ENCODE assay signal across 23 cellular contexts in genomic region chr9:6711403-6711802, GRCh38. TPM values are rescaled to one million over a fixed set of nuclear protein-coding genes. Genes with fewer than 3 reads are reported as not detected.
DNase-seq lines count a peak whose midpoint lies in the region; ATAC-seq, FAIRE-seq and TF ChIP-seq lines count a peak whose summit lies in the region.
"Had no signal": no experiment of that assay in that cellular context is flagged by ENCODE, and none has a peak within 500 bp of the region (broad histone marks: within the 10 kb centered on the region; RNA-seq: fewer than 3 reads in every experiment).

No MANE protein-coding gene starts in this region.

- TF ChIP-seq EP300 in A549 (IDR thresholded peaks at IDR 0.05) = no peak

- peak overlapping the region; percentile 37 for H3K27ac Mint-ChIP-seq in activated B cell treated with CpG ODN at 0.5 μM for 24 hours
- H3K27ac Mint-ChIP-seq: CD4-positive, CD25-positive, alpha-beta regulatory T cell; H9; nephron progenitor cell; stimulated activated memory B cell treated with anti-CD40 and anti-IgM and Interleukin-4, amounts not matched to agents 10 μg/mL and 1 μg/mL and 100 μg/mL, for 72 hours had no signal

- CTCF ChIA-PET in A549 (lab: Yijun Ruan, JAX) (interaction anchor here (1.4 kb wide), 1 partner anchor 86 kb away, joined by 3 read pairs; no protein-coding TSS in a partner anchor), activated B cell treated with CpG ODN at 0.5 μM for 24 hours (lab: Charles Lee) (no interaction called here)

- no peak overlapping the region for H3K4me3 Mint-ChIP-seq in activated B cell treated with CpG ODN at 0.5 μM for 24 hours
- H3K4me3 Mint-ChIP-seq: H9; nephron progenitor cell; stimulated activated memory B cell treated with anti-CD40 and anti-IgM and Interleukin-4, amounts not matched to agents 10 μg/mL and 1 μg/mL and 100 μg/mL, for 72 hours had no signal

- TF ChIP-seq RAD21 in A549 (conservative IDR thresholded peaks at IDR 0.05 in 1 of 2, IDR thresholded peaks at IDR 0.05 in 1 of 2) = no peak

- FAIRE-seq in A549 (lab: Jason Lieb, UNC) = no peak

- DNase-seq in A549 (ENCODE audit: low read depth in 1 of 2, low spot score in 1 of 2) (no peak), H4 (ENCODE audit: low spot score) (peak; percentile 32), activated B cell treated with CpG ODN at 0.5 μM for 24 hours (no peak), fibroblast of peridontal ligament (ENCODE audit: extremely low read depth) (peak; percentile 34), NCI-H146 (lab: John Stamatoyannopoulos, UW) (no peak), activated gamma-delta T cell treated with Interleukin-2 at 50 U/mL for 16 hours (no peak)
- DNase-seq: activated CD4-positive, alpha-beta T cell treated with anti-CD3 and anti-CD28 coated beads, Interleukin-2, amount 50 U/mL, for 1 hour; activated CD8-positive, alpha-beta memory T cell treated with anti-CD3 and anti-CD28 coated beads, Interleukin-2, amount 50 U/mL, for 4 hours; CD4-positive, CD25-positive, alpha-beta regulatory T cell; central memory CD4-positive, alpha-beta T cell; dorsolateral prefrontal cortex; H9; NCI-H1417; NCI-H774; nephron progenitor cell; posterior cingulate gyrus; Right ventricle myocardium superior; stimulated activated CD4-positive, alpha-beta T cell treated with anti-CD3 and anti-CD28 coated beads, Interleukin-1b, Interleukin-23, amount 100 ng/mL, for 48 hours; T-helper 1 cell; testis had no signal

- H3K9me3 ChIP-seq in A549 = no peaks in the 10 kb centered on the region
- H3K9me3 ChIP-seq: testis had no signal

- H3K36me3 Mint-ChIP-seq in activated B cell treated with CpG ODN at 0.5 μM for 24 hours (ENCODE audit: low read depth) = peaks cover 2% of the 10 kb centered on the region
- H3K36me3 Mint-ChIP-seq: CD4-positive, CD25-positive, alpha-beta regulatory T cell had no signal

- H3K4me2 ChIP-seq in A549 = no peak overlapping the region

- no peak overlapping the region for H3K4me3 ChIP-seq in A549
- H3K4me3 ChIP-seq: dorsolateral prefrontal cortex, testis had no signal

- TF ChIP-seq CTCF in A549 (IDR thresholded peaks at IDR 0.05) = no peak
- TF ChIP-seq CTCF in activated B cell treated with CpG ODN at 0.5 μM for 24 hours (IDR thresholded peaks at IDR 0.05) = no peak

- no peak for TF ChIP-seq POLR2A in A549 (IDR thresholded peaks at IDR 0.05; ENCODE audit: low read length)

- WGBS in A549 (ENCODE audit: missing lambda C conversion rate) = 60% methylated on average over 3 of the region's 3 CpGs

- H3K27me3 Mint-ChIP-seq in activated B cell treated with CpG ODN at 0.5 μM for 24 hours = no peaks in the 10 kb centered on the region
- H3K27me3 Mint-ChIP-seq: stimulated activated memory B cell treated with anti-CD40 and anti-IgM and Interleukin-4, amounts not matched to agents 10 μg/mL and 1 μg/mL and 100 μg/mL, for 72 hours had no signal

- H3K9me3 Mint-ChIP-seq in activated B cell treated with CpG ODN at 0.5 μM for 24 hours = peaks cover 3% of the 10 kb centered on the region

- no peak overlapping the region for H3K27ac ChIP-seq in A549
- H3K27ac ChIP-seq: dorsolateral prefrontal cortex, testis had no signal

- 0 out of 3 replicates have a peak, but pooled peaks cover 3% of the 10 kb centered on the region for H3K4me1 ChIP-seq in A549
- H3K4me1 ChIP-seq: testis had no signal

- ATAC-seq in A549 (no peak), activated B cell treated with CpG ODN at 0.5 μM for 24 hours (ENCODE audit: low read depth) (no peak), HG03342 (IDR thresholded peaks at IDR 0.05; ENCODE audit: unreplicated experiment) (no peak), HG03135 (IDR thresholded peaks at IDR 0.05; ENCODE audit: unreplicated experiment) (no peak)
- ATAC-seq: stimulated activated memory B cell treated with anti-CD40 and anti-IgM and Interleukin-4, amounts not matched to agents 10 μg/mL and 1 μg/mL and 100 μg/mL, for 72 hours had no signal

- POLR2A ChIA-PET in A549 (lab: Yijun Ruan, JAX) (no interaction called here), activated B cell treated with CpG ODN at 0.5 μM for 24 hours (lab: Charles Lee) (no interaction called here)

- peaks cover 10% of the 10 kb centered on the region for H3K4me1 Mint-ChIP-seq in activated B cell treated with CpG ODN at 0.5 μM for 24 hours
- H3K4me1 Mint-ChIP-seq: H9, nephron progenitor cell had no signal

- intact Hi-C loops in activated B cell treated with CpG ODN at 0.5 μM for 24 hours (cut with micrococcal nuclease) = loop anchor here (1.0 kb wide), 1 partner anchor 12 kb away; no protein-coding TSS in a partner anchor

TF ChIP-seq in A549, 52 proteins besides CTCF, POLR2A, EP300 and RAD21:
- TF ChIP-seq MAFK (IDR thresholded peaks at IDR 0.05; ENCODE audit: partially characterized antibody) (peak; percentile 79), NFE2L2 (conservative IDR thresholded peaks at IDR 0.05; ENCODE audit: low read length) (no peak)

RNA-seq across cellular contexts. Expression of gene KDM4C, which starts 46.4 kb away (rescaled TPM):
- polyA plus RNA-seq in A549 (2011; rRNA removed) (15.6 and 16.2 TPM in 2 replicates), A549 (2017; fragmentation: RNase III; extraction: RNeasy Plus Mini Kit Qiagen cat#74134 plus additional on column Dnase treatment) (8.9 to 10.6 TPM (median 9.6 TPM) in 3 replicates)
- polyA plus RNA-seq in A549 (2012; cell fraction: cytosol; rRNA removed) = 5.4 and 5.5 TPM in 2 replicates
- 7.2 and 12.4 TPM in 2 replicates for polyA plus RNA-seq in A549 (2012; cell fraction: nucleus; rRNA removed)
- polyA minus RNA-seq in A549 (2011; rRNA and poly(A)+ RNA removed) = 48.4 and 54.0 TPM in 2 replicates
- 3.7 and 4.7 TPM in 2 replicates for total RNA-seq in H4 (2014; rRNA removed; shearing (Covaris generic))
- 90.7 and 113 TPM in 2 replicates for total RNA-seq in activated B cell treated with CpG ODN at 0.5 μM for 24 hours

Comparison
In these comparisons a context has a peak if more than half of its experiments do, and no peak if none do; other contexts are left out.
1. DNase-seq: peak in H4 (single experiment) and fibroblast of peridontal ligament (single experiment); none in A549 (0 of 2), activated B cell treated with CpG ODN at 0.5 μM for 24 hours (single experiment), NCI-H146 (single experiment) and activated gamma-delta T cell treated with Interleukin-2 at 50 U/mL for 16 hours (single experiment).
2. RNA of gene KDM4C, which starts 46.4 kb away (total RNA-seq): 90.7 to 113 TPM in activated B cell treated with CpG ODN at 0.5 μM for 24 hours; 3.7 to 4.7 TPM in H4; every median in the first group is over 10 times any median in the second.